ENCODE assay signal across 7 cellular contexts in genomic region chr19:13164370-13165090, GRCh38. TPM values are rescaled to one million over a fixed set of nuclear protein-coding genes. Genes with fewer than 3 reads are reported as not detected.
A peak's percentile ranks its signal among the peaks of the same experiment; 100 is the strongest.
DNase-seq lines count a peak whose midpoint lies in the region; ATAC-seq and TF ChIP-seq lines count a peak whose summit lies in the region.

No MANE protein-coding gene starts in this region.

- peaks cover 36% of the 10 kb centered on the region for H3F3A ChIP-seq in GM23338 (replicated peaks; ENCODE audit: low read depth)

- H3K4me1 ChIP-seq in GM23338 (ENCODE audit: insufficient read depth) (peaks cover 72% of the 10 kb centered on the region), fibroblast of lung (ENCODE audit: control insufficient read depth, extremely low read depth, insufficient read depth, low read length) (peaks cover 34% of the 10 kb centered on the region)

- H3K4me1 Mint-ChIP-seq in GM23338, result peaks cover 40% of the 10 kb centered on the region
- peaks cover 18 to 93% (median 77%) of the 10 kb centered on the region in 4 donors for H3K4me1 Mint-ChIP-seq in naive thymus-derived CD8-positive, alpha-beta T cell

- H3K27me3 ChIP-seq in GM23338 (ENCODE audit: insufficient read depth), result no peaks in the 10 kb centered on the region
- no peaks in the 10 kb centered on the region for H3K27me3 ChIP-seq in fibroblast of lung (ENCODE audit: control insufficient read depth, insufficient read depth, low read length)

- peaks cover 5% of the 10 kb centered on the region; the same call in 1 of the 3 replicates for H3K36me3 Mint-ChIP-seq in GM23338 (ENCODE audit: low read depth)
- H3K36me3 Mint-ChIP-seq in naive thymus-derived CD8-positive, alpha-beta T cell, result no peaks in the 10 kb centered on the region

- H2AFZ ChIP-seq in GM23338 (no peak overlapping the region), fibroblast of lung (ENCODE audit: low read length) (peak overlapping the region; percentile 2)

- H3K9ac ChIP-seq in fibroblast of lung (ENCODE audit: insufficient read depth, low read length), result peak overlapping the region; percentile 62

- no peaks in the 10 kb centered on the region for H3K9me2 ChIP-seq in GM23338 (ENCODE audit: insufficient read depth)

- ATAC-seq in GM23338, result peak; percentile 54
- ATAC-seq in naive thymus-derived CD8-positive, alpha-beta T cell, result no peak
- ATAC-seq in GM18505 (IDR thresholded peaks at IDR 0.05; ENCODE audit: unreplicated experiment), result no peak

- POLR2A ChIA-PET in naive thymus-derived CD8-positive, alpha-beta T cell (lab: Charles Lee), result interaction anchor here (0.6 to 24.2 kb wide), 7 partner anchors 9 to 72 kb away, joined by 3 to 918 read pairs (median 6); partner anchors contain the start of genes IER2, NACC1 and STX10

- no peaks in the 10 kb centered on the region for H3K9me3 ChIP-seq in fibroblast of lung (ENCODE audit: control insufficient read depth, insufficient read depth, low read depth, low read length)

- peak; percentile 99 for DNase-seq in GM23338 (ENCODE audit: low spot score)
- DNase-seq in NCI-H510A (lab: John Stamatoyannopoulos, UW), result peak; percentile 64
- peak; percentile 68 for DNase-seq in activated CD8-positive, alpha-beta memory T cell treated with anti-CD3 and anti-CD28 coated beads, Interleukin-2, amount 50 U/mL, for 48 hours
- DNase-seq in fibroblast of lung (ENCODE audit: low read depth in 2 of 2), result peak; percentile 73 to 83
- DNase-seq in naive thymus-derived CD8-positive, alpha-beta T cell, result peak in 6 of 10 donors; percentile 34 to 51 (median 38)
- DNase-seq in mucosa of gallbladder (ENCODE audit: low spot score), result no peak

- H4K20me1 ChIP-seq in GM23338 (replicated peaks; ENCODE audit: insufficient read depth) (no peaks in the 10 kb centered on the region; the same call in 1 of the 2 replicates), fibroblast of lung (ENCODE audit: control insufficient read depth, extremely low read depth, insufficient read depth, low read length) (no peaks in the 10 kb centered on the region)

- peaks cover 3% of the 10 kb centered on the region; the same call in 1 of the 3 replicates for H3K9me3 Mint-ChIP-seq in GM23338
- H3K9me3 Mint-ChIP-seq in naive thymus-derived CD8-positive, alpha-beta T cell, result no peaks in the 10 kb centered on the region

- TF ChIP-seq CTCF in GM23338 (conservative IDR thresholded peaks at IDR 0.05; ENCODE audit: low read depth in 2 of 2) (no peak), fibroblast of lung (conservative IDR thresholded peaks at IDR 0.05 in 1 of 2, IDR thresholded peaks at IDR 0.05 in 1 of 2; ENCODE audit: low read depth in 1 of 2, low read length in 2 of 2) (no peak)

- peak overlapping the region; percentile 99 for H3K27ac Mint-ChIP-seq in GM23338
- peak overlapping the region; percentile 76 to 99 (median 98) for H3K27ac Mint-ChIP-seq in naive thymus-derived CD8-positive, alpha-beta T cell

- H3K4me3 ChIP-seq in GM23338 (peak overlapping the region; percentile 61), fibroblast of lung (replicated peaks in 1 of 4; ENCODE audit: control extremely low read depth in 1 of 4, insufficient read depth in 1 of 4, low read depth in 3 of 4, low read length in 4 of 4) (peak overlapping the region in 3 of 4 experiments; percentile 5 to 33 (median 13))

- H3K4me3 Mint-ChIP-seq in GM23338, result peak overlapping the region; percentile 75
- peak overlapping the region; percentile 51 to 93 (median 87) for H3K4me3 Mint-ChIP-seq in naive thymus-derived CD8-positive, alpha-beta T cell

- peak overlapping the region; percentile 100 for H3K27ac ChIP-seq in GM23338 (ENCODE audit: low read depth)
- H3K27ac ChIP-seq in fibroblast of lung (ENCODE audit: insufficient read depth, low read length), result peak overlapping the region; percentile 82

- TF ChIP-seq POLR2A in GM18505 (IDR thresholded peaks at IDR 0.05; ENCODE audit: borderline replicate concordance, extremely low read depth, insufficient read depth, insufficient read length), result no peak

- H3K79me2 ChIP-seq in GM23338 (replicated peaks; ENCODE audit: insufficient read depth) (peaks cover 22% of the 10 kb centered on the region), fibroblast of lung (ENCODE audit: control insufficient read depth, insufficient read depth, low read length) (no peaks in the 10 kb centered on the region)

- peaks cover 12% of the 10 kb centered on the region for H3K27me3 Mint-ChIP-seq in GM23338 (ENCODE audit: insufficient read depth, low read depth, poor library complexity)
- H3K27me3 Mint-ChIP-seq in naive thymus-derived CD8-positive, alpha-beta T cell, result no peaks in the 10 kb centered on the region

- H3K36me3 ChIP-seq in GM23338 (ENCODE audit: insufficient read depth) (no peaks in the 10 kb centered on the region), fibroblast of lung (ENCODE audit: control insufficient read depth, insufficient read depth, low read length) (no peaks in the 10 kb centered on the region)

- H3K4me2 ChIP-seq in GM23338 (peak overlapping the region; percentile 85), fibroblast of lung (ENCODE audit: extremely low read depth, insufficient read depth, low read length) (peak overlapping the region; percentile 79)

TF ChIP-seq in GM23338, 12 proteins besides CTCF, POLR2A, EP300 and RAD21 (continues in another document):
- peak; percentile 92 for TF ChIP-seq ETS1 (IDR thresholded peaks at IDR 0.05)
- TF ChIP-seq JUNB (IDR thresholded peaks at IDR 0.05; ENCODE audit: unreplicated experiment), result no peak
- no peak for TF ChIP-seq ZNF331 (CRISPR knock-in tag; IDR thresholded peaks at IDR 0.05; ENCODE audit: low read depth)

RNA-seq across cellular contexts. Expression of gene IER2, which starts 14.3 kb away (rescaled TPM):
- total RNA-seq in GM23338 (2014; rRNA removed; shearing (Covaris generic)), result 99.1 and 124 TPM in 2 replicates
- polyA plus RNA-seq in GM23338 (2016; fragmentation: Nextera tagmentation; extraction: Ambion mirVana) (191 and 200 TPM in 2 replicates), fibroblast of lung (16.5 and 99.6 TPM in 2 replicates)
- total RNA-seq in fibroblast of lung (21.1 and 26.4 TPM in 2 replicates), mucosa of gallbladder (103 TPM)
- polyA plus RNA-seq in fibroblast of lung (2012), result 30.8 and 154 TPM in 2 replicates
- polyA minus RNA-seq in fibroblast of lung (ENCODE audit: low replicate concordance), result 9.2 and 22.2 TPM in 2 replicates
- 100 to 1,000 TPM; 105 to 112 TPM for total RNA-seq in naive thymus-derived CD8-positive, alpha-beta T cell
- polyA plus RNA-seq in naive thymus-derived CD8-positive, alpha-beta T cell, result 100 to 1,000 TPM; 100 to 162 (median 107) TPM

RNA-seq across cellular contexts. Expression of gene STX10, which starts 14.4 kb away (rescaled TPM):
- total RNA-seq in GM23338 (2014; rRNA removed; shearing (Covaris generic)), result 55.9 and 58.3 TPM in 2 replicates
- polyA plus RNA-seq in GM23338 (2016; fragmentation: Nextera tagmentation; extraction: Ambion mirVana) (42.8 and 44.0 TPM in 2 replicates), fibroblast of lung (48.9 and 54.3 TPM in 2 replicates)
- total RNA-seq in fibroblast of lung (69.2 and 78.1 TPM in 2 replicates), mucosa of gallbladder (57.7 TPM)
- polyA plus RNA-seq in fibroblast of lung (2012), result 61.8 and 73.6 TPM in 2 replicates
- polyA minus RNA-seq in fibroblast of lung (ENCODE audit: low replicate concordance), result 68.6 and 178 TPM in 2 replicates
- 10 to 100 TPM; 60.2 to 62.8 TPM for total RNA-seq in naive thymus-derived CD8-positive, alpha-beta T cell
- polyA plus RNA-seq in naive thymus-derived CD8-positive, alpha-beta T cell, result 10 to 100 TPM; 36.1 to 56.2 (median 50.2) TPM

RNA-seq across cellular contexts. Expression of gene NACC1, which starts 46.5 kb away (rescaled TPM):
- 203 and 260 TPM in 2 replicates for total RNA-seq in GM23338 (2014; rRNA removed; shearing (Covaris generic))
- 12.4 and 16.1 TPM in 2 replicates for polyA plus RNA-seq in GM23338 (2016; fragmentation: Nextera tagmentation; extraction: Ambion mirVana)
- 24.7 and 31.9 TPM in 2 replicates for total RNA-seq in fibroblast of lung
- 33.5 and 64.7 TPM in 2 replicates for polyA plus RNA-seq in fibroblast of lung
- polyA plus RNA-seq in fibroblast of lung (2012), result 38.6 and 61.6 TPM in 2 replicates
- 78.1 and 116 TPM in 2 replicates for polyA minus RNA-seq in fibroblast of lung (ENCODE audit: low replicate concordance)
- 10 to 100 TPM; 24.5 to 25.7 TPM for total RNA-seq in naive thymus-derived CD8-positive, alpha-beta T cell
- 1 to 10 TPM; 1.4 to 3.4 (median 1.9) TPM for polyA plus RNA-seq in naive thymus-derived CD8-positive, alpha-beta T cell
- total RNA-seq in mucosa of gallbladder, result 72.0 TPM

RNA-seq across cellular contexts. Expression of gene TRMT1, which starts 48.0 kb away (rescaled TPM):
- total RNA-seq in GM23338 (2014; rRNA removed; shearing (Covaris generic)), result 76.4 and 88.6 TPM in 2 replicates
- polyA plus RNA-seq in GM23338 (2016; fragmentation: Nextera tagmentation; extraction: Ambion mirVana) (90.1 and 92.6 TPM in 2 replicates), fibroblast of lung (12.2 and 17.9 TPM in 2 replicates)
- total RNA-seq in fibroblast of lung (20.3 and 21.8 TPM in 2 replicates), mucosa of gallbladder (35.0 TPM)
- polyA plus RNA-seq in fibroblast of lung (2012), result 12.4 and 24.1 TPM in 2 replicates
- polyA minus RNA-seq in fibroblast of lung (ENCODE audit: low replicate concordance), result 24.9 and 36.2 TPM in 2 replicates
- 100 to 1,000 TPM; 100 to 103 TPM for total RNA-seq in naive thymus-derived CD8-positive, alpha-beta T cell
- polyA plus RNA-seq in naive thymus-derived CD8-positive, alpha-beta T cell, result 10 to 100 TPM; 26.1 to 35.1 (median 27.2) TPM
